In genomic region chr6:143505537-143505936, GRCh38 we compare ENCODE assay signal across 1 cellular context.
TF ChIP-seq lines count a peak whose summit lies in the region.

No MANE protein-coding gene starts in this region.

TF ChIP-seq in K562, 482 proteins besides CTCF, POLR2A, EP300 and RAD21:
- TF ChIP-seq FOSL1 (tag; conservative IDR thresholded peaks at IDR 0.05) (0 out of 2 replicates have a peak, but pooled peaks have one; percentile 6), KDM4B (IDR thresholded peaks at IDR 0.05; ENCODE audit: borderline replicate concordance in 2 of 2, low read depth in 1 of 2) (no peak), GTF2A2 (tag; IDR thresholded peaks at IDR 0.05) (no peak)
TF ChIP-seq in K562: peak in this region for 1.
